ENCODE assay signal across 9 cellular contexts in genomic region chr1:223712856-223713494, GRCh38. TPM values are rescaled to one million over a fixed set of nuclear protein-coding genes. Genes with fewer than 3 reads are reported as not detected.
DNase-seq lines count a peak whose midpoint lies in the region; ATAC-seq, FAIRE-seq and TF ChIP-seq lines count a peak whose summit lies in the region.
"Had no signal": no experiment of that assay in that cellular context is flagged by ENCODE, and none has a peak within 500 bp of the region (broad histone marks: within the 10 kb centered on the region; RNA-seq: fewer than 3 reads in every experiment).

No MANE protein-coding gene starts in this region.

- 0% methylated on average over 6 to 15 of the region's 40 CpGs for WGBS in gastroesophageal sphincter (ENCODE audit: low coverage in 1 of 2), 2 donors
- whole genome bisulfite sequencing in pancreas, 2 donors = 3 to 4% methylated on average over 36 to 40 of the region's 40 CpGs

- ATAC-seq in DND-41 (ENCODE audit: insufficient read depth, low read depth) = peak; percentile 22; the same call in 2 of the 3 replicates
- peak; percentile 32 for ATAC-seq in GM21619 (IDR thresholded peaks at IDR 0.05; ENCODE audit: unreplicated experiment)
- peak; percentile 53 for ATAC-seq in gastroesophageal sphincter
- ATAC-seq in pancreas = peak; percentile 42 to 66 (median 56)

- no peak for TF ChIP-seq POLR2A in gastroesophageal sphincter (IDR thresholded peaks at IDR 0.05)

- H3K4me1 ChIP-seq in DND-41 (ENCODE audit: insufficient read depth, low read length) = no peaks in the 10 kb centered on the region
- peaks cover 53% of the 10 kb centered on the region for H3K4me1 ChIP-seq in KMS-11 (ENCODE audit: low read depth, poor library complexity, severe bottlenecking)
- peaks cover 10 to 74% (median 45%) of the 10 kb centered on the region in 3 donors for H3K4me1 ChIP-seq in gastroesophageal sphincter
- H3K4me1 ChIP-seq in pancreas = peaks cover 0 to 27% (median 5%) of the 10 kb centered on the region in 3 donors

- DNase-seq in DND-41 (no peak), pancreas (peak; percentile 27 to 80 (median 49)), NCI-H2081 treated with DMSO at 0.1 percent for 48 hours (lab: John Stamatoyannopoulos, UW) (no peak), mesenteric fat pad (ENCODE audit: low spot score) (no peak)
- DNase-seq in activated T-helper 9 cell treated with anti-CD3 and anti-CD28 coated beads, Interleukin-2, amount 50 U/mL, for 16 hours (ENCODE audit: low read depth) = peak; percentile 33

- no peak for TF ChIP-seq CTCF in DND-41 (IDR thresholded peaks at IDR 0.05; ENCODE audit: borderline replicate concordance, extremely low read depth, low read length, poor library complexity, severe bottlenecking)
- no peak for TF ChIP-seq CTCF in KMS-11 (conservative IDR thresholded peaks at IDR 0.05; ENCODE audit: low read depth, low read length)
- no peak for TF ChIP-seq CTCF in gastroesophageal sphincter (IDR thresholded peaks at IDR 0.05)
- no peak for TF ChIP-seq CTCF in pancreas (IDR thresholded peaks at IDR 0.05)

- no peak for TF ChIP-seq EP300 in gastroesophageal sphincter (IDR thresholded peaks at IDR 0.05)

- H3K27me3 ChIP-seq in DND-41 (ENCODE audit: insufficient read depth, low read length, poor library complexity) (peaks cover 13% of the 10 kb centered on the region), KMS-11 (ENCODE audit: insufficient read depth, low read depth) (no peaks in the 10 kb centered on the region), gastroesophageal sphincter (no peaks in the 10 kb centered on the region), pancreas (no peaks in the 10 kb centered on the region)

- H3K36me3 ChIP-seq in DND-41 (ENCODE audit: insufficient read depth, low read length) (no peaks in the 10 kb centered on the region), KMS-11 (ENCODE audit: insufficient read depth) (no peaks in the 10 kb centered on the region), gastroesophageal sphincter (peaks cover 0 to 11% of the 10 kb centered on the region in 2 donors), pancreas (no peaks in the 10 kb centered on the region)

- H4K20me1 ChIP-seq in DND-41 (ENCODE audit: insufficient read depth, low read length) = no peaks in the 10 kb centered on the region
- H4K20me1 ChIP-seq in KMS-11 (ENCODE audit: insufficient read depth) = no peaks in the 10 kb centered on the region

- H2AFZ ChIP-seq in DND-41 (ENCODE audit: low read depth, low read length) (no peak overlapping the region), KMS-11 (ENCODE audit: low read depth) (peak overlapping the region; percentile 82)

- H3K9ac ChIP-seq in DND-41 (ENCODE audit: low read depth, low read length) = no peak overlapping the region
- H3K9ac ChIP-seq in KMS-11 = peak overlapping the region; percentile 92

- H3K4me2 ChIP-seq in DND-41 (ENCODE audit: insufficient read depth, low read length) = no peak overlapping the region
- H3K4me2 ChIP-seq in KMS-11 = peak overlapping the region; percentile 92

- FAIRE-seq in pancreas (lab: Jason Lieb, UNC) = no peak

- no peaks in the 10 kb centered on the region for H3K79me2 ChIP-seq in DND-41 (ENCODE audit: insufficient read depth, low read length)
- H3K79me2 ChIP-seq in KMS-11 (ENCODE audit: insufficient read depth, low read depth) = peaks cover 11% of the 10 kb centered on the region; the same call in 1 of the 2 replicates

- no peaks in the 10 kb centered on the region for H3K9me3 ChIP-seq in DND-41 (ENCODE audit: insufficient read depth, low read length, severe bottlenecking)
- H3K9me3 ChIP-seq in gastroesophageal sphincter = no peaks in the 10 kb centered on the region
- H3K9me3 ChIP-seq in pancreas = no peaks in the 10 kb centered on the region

- no peak overlapping the region for H3K4me3 ChIP-seq in DND-41 (ENCODE audit: low read depth in 1 of 2, low read length in 2 of 2)
- peak overlapping the region; percentile 75 for H3K4me3 ChIP-seq in KMS-11 (IDR thresholded peaks at IDR 0.05; ENCODE audit: insufficient read depth, low read depth, low read length)
- H3K4me3 ChIP-seq in gastroesophageal sphincter = peak overlapping the region; percentile 51 to 94
- H3K4me3 ChIP-seq in pancreas = peak overlapping the region; percentile 47 to 81 (median 75)

- intact Hi-C loops in pancreas (cut with DNase I) = no loop called here

- H3K27ac ChIP-seq in DND-41 (ENCODE audit: low read length) = no peak overlapping the region
- H3K27ac ChIP-seq in KMS-11 = peak overlapping the region; percentile 55
- H3K27ac ChIP-seq in gastroesophageal sphincter = peak overlapping the region; percentile 63 to 98 (median 96)
- peak overlapping the region; percentile 72 to 91 (median 84) for H3K27ac ChIP-seq in pancreas

RNA-seq across cellular contexts. Expression of gene CAPN2, which starts 0.6 kb away (rescaled TPM):
- total RNA-seq in gastroesophageal sphincter (100 to 1,000 TPM; 140 to 174 (median 149) TPM), pancreas (10 to 100 TPM; 48.2 to 90.0 (median 54.6) TPM), mesenteric fat pad (190 TPM)
- polyA plus RNA-seq in pancreas = 10 to 100 TPM; 55.8 to 59.0 TPM

RNA-seq across cellular contexts. Expression of gene CAPN8, which starts 47.5 kb away (rescaled TPM):
- total RNA-seq in gastroesophageal sphincter = under 1 TPM in 1 of 4 donors, not detected in 3; 0.45 TPM
- 10 to 100 TPM in 1 of 6 donors, 1 to 10 TPM in 4, under 1 TPM in 1; 0.67 to 12.5 (median 1.4) TPM for total RNA-seq in pancreas
- polyA plus RNA-seq in pancreas = 1 to 10 TPM; 2.2 to 3.6 TPM
- not detected for total RNA-seq in mesenteric fat pad
- total RNA-seq: NCI-H460 had no signal

Comparison
In these comparisons a context has a peak if more than half of its experiments do, and no peak if none do; other contexts are left out.
1. DNase-seq: peak in activated T-helper 9 cell treated with anti-CD3 and anti-CD28 coated beads, Interleukin-2, amount 50 U/mL, for 16 hours (single experiment) and pancreas (6 of 6); none in DND-41 (single experiment), NCI-H2081 treated with DMSO at 0.1 percent for 48 hours (single experiment) and mesenteric fat pad (single experiment).
2. H3K4me3 ChIP-seq: peak in KMS-11 (single experiment), gastroesophageal sphincter (2 of 2) and pancreas (4 of 4); none in DND-41 (0 of 2).
3. Peak in every context shown above with its lines, with median percentiles within 50 percentile points of each other: ATAC-seq.